In the genomic region with DNA sequence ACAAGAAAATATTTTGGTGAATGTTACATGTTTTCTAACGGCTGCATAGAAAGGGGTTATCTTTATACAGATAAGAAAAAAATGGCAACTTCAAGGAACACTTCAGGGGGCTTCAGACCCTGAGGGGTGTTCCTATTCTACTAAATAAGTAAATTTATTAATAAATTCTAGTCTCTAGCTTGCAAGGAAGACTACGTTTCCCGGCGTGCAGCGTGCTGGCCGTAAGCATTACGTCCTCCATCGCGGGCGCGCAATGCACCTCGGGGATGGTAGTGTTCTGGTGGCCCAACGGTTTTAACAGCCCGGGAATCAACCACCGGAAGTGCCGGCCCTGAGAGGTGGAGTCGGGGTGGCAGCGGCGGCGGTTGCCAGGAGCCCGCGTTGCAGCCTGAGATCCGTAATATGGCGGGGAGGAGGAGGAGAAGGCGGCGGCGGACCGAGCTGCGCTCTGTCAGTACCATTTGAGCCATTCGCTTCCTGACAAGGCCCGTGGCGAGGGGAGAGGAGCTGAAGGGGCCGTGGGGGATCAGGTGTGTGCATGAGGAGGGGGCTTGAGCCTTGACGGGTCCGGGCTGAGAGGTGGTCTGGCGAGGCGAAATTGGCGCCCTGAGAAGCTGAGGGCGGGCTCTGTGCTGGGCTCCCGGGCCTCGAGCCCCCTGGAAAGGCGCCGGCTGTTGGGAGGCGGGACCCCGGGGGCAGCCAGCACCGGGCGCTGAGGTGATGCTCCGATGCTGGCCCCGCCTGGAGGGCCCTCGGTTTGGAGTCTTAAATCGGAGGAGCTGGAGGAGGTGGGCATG, we compare ENCODE assay signal across 8 cellular contexts. TPM values are rescaled to one million over a fixed set of nuclear protein-coding genes. Genes with fewer than 3 reads are reported as not detected.
DNase-seq lines count a peak whose midpoint lies in the region; ATAC-seq, FAIRE-seq and TF ChIP-seq lines count a peak whose summit lies in the region.

A gene with protein sequence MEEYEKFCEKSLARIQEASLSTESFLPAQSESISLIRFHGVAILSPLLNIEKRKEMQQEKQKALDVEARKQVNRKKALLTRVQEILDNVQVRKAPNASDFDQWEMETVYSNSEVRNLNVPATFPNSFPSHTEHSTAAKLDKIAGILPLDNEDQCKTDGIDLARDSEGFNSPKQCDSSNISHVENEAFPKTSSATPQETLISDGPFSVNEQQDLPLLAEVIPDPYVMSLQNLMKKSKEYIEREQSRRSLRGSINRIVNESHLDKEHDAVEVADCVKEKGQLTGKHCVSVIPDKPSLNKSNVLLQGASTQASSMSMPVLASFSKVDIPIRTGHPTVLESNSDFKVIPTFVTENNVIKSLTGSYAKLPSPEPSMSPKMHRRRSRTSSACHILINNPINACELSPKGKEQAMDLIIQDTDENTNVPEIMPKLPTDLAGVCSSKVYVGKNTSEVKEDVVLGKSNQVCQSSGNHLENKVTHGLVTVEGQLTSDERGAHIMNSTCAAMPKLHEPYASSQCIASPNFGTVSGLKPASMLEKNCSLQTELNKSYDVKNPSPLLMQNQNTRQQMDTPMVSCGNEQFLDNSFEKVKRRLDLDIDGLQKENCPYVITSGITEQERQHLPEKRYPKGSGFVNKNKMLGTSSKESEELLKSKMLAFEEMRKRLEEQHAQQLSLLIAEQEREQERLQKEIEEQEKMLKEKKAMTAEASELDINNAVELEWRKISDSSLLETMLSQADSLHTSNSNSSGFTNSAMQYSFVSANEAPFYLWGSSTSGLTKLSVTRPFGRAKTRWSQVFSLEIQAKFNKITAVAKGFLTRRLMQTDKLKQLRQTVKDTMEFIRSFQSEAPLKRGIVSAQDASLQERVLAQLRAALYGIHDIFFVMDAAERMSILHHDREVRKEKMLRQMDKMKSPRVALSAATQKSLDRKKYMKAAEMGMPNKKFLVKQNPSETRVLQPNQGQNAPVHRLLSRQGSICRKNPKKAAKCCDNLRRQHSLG (plus strand): TSS at position 384 of the 797 bp plus-strand sequence. CDS start 3,940 bp downstream, outside the sequence.

- ATAC-seq in GM18909 (IDR thresholded peaks at IDR 0.05; ENCODE audit: poor library complexity, unreplicated experiment) (peak; percentile 76), HG03159 (IDR thresholded peaks at IDR 0.05; ENCODE audit: unreplicated experiment) (peak; percentile 78)

- CTCF ChIA-PET in AG04449 (lab: Yijun Ruan, JAX), result interaction anchor here (1.1 to 1.5 kb wide), 4 partner anchors 20 to 31 kb away, joined by 3 to 7 read pairs (median 4); a partner anchor contains a TSS

- H3K4me3 ChIP-seq in AG04449 (ENCODE audit: low read depth, low read length) (peak within 1 kb of the TSS; percentile 100), WI38 (ENCODE audit: low read depth, low read length) (peak within 1 kb of the TSS; percentile 76), bronchial epithelial cell (ENCODE audit: low read depth, low read length) (peak within 1 kb of the TSS; percentile 96), skin epidermis (peak within 1 kb of the TSS; percentile 74 to 95 (median 91))

- no peaks in the 10 kb centered on the region for H3K27me3 ChIP-seq in bronchial epithelial cell (ENCODE audit: control insufficient read depth, insufficient read depth, low read length)

- DNase-seq in AG04449 (ENCODE audit: low read depth, low spot score) (peak; percentile 72), NCI-H2227 treated with DMSO at 0.1 percent for 48 hours (lab: John Stamatoyannopoulos, UW) (peak; percentile 92), bronchial epithelial cell (ENCODE audit: low read depth) (peak; percentile 90), iPS-NIHi11 (ENCODE audit: low spot score) (peak; percentile 89)

- POLR2A ChIA-PET in AG04449 (lab: Yijun Ruan, JAX), result interaction anchor here (1.3 kb wide), 1 partner anchor 32 kb away, joined by 3 read pairs; a partner anchor contains a TSS

- peak within 1 kb of the TSS in 19 of 21 experiments; percentile 37 to 85 (median 68) for H3K27ac ChIP-seq in skin epidermis

- no peaks in the 10 kb centered on the region for H3K36me3 ChIP-seq in bronchial epithelial cell (ENCODE audit: control insufficient read depth, insufficient read depth, low read length)

- TF ChIP-seq CTCF in AG04449 (IDR thresholded peaks at IDR 0.05; ENCODE audit: insufficient read depth, low read length, missing control alignments) (no peak), WI38 (IDR thresholded peaks at IDR 0.05; ENCODE audit: low read depth, low read length) (no peak), bronchial epithelial cell (IDR thresholded peaks at IDR 0.05; ENCODE audit: insufficient read depth, low read length, severe bottlenecking) (no peak)

- FAIRE-seq in bronchial epithelial cell (lab: Jason Lieb, UNC), result no peak

RNA-seq across cellular contexts. Expression of the gene that starts here (rescaled TPM):
- 3.9 and 10.8 TPM in 2 replicates for total RNA-seq in bronchial epithelial cell

Comparison
In these comparisons a context has a peak if more than half of its experiments do, and no peak if none do; other contexts are left out.
1. Peak in every context shown above with its lines: DNase-seq, ATAC-seq, H3K4me3 ChIP-seq and H3K27ac ChIP-seq.